8 cellular contexts compared by ENCODE assay signal in genomic region chr4:85084371-85085170, GRCh38.
DNase-seq lines count a peak whose midpoint lies in the region; ATAC-seq and TF ChIP-seq lines count a peak whose summit lies in the region.

No MANE protein-coding gene starts in this region.

- H3K36me3 ChIP-seq in liver (ENCODE audit: control insufficient read depth in 4 of 4, insufficient read depth in 3 of 4, low read depth in 1 of 4, low read length in 3 of 4): no peaks in the 10 kb centered on the region
- no peaks in the 10 kb centered on the region for H3K36me3 ChIP-seq in aorta (ENCODE audit: control insufficient read depth in 1 of 2, insufficient read depth in 2 of 2, low read length in 1 of 2)

- intact Hi-C loops in aorta (cut with DNase I): loop anchor here (5.0 kb wide), 2 partner anchors 663 to 968 kb away; no protein-coding TSS in a partner anchor

- no peaks in the 10 kb centered on the region for H3K9me3 ChIP-seq in liver (ENCODE audit: control insufficient read depth in 4 of 4, low read length in 3 of 4)
- no peaks in the 10 kb centered on the region for H3K9me3 ChIP-seq in aorta (ENCODE audit: control insufficient read depth, low read length)

- TF ChIP-seq CTCF in liver (IDR thresholded peaks at IDR 0.05; ENCODE audit: low read depth, low read length, missing input control): peak; percentile 63

- H3K4me1 ChIP-seq in liver (ENCODE audit: control insufficient read depth in 4 of 4, insufficient read depth in 4 of 4, low read length in 3 of 4) (no peaks in the 10 kb centered on the region), aorta (ENCODE audit: control insufficient read depth in 1 of 2, insufficient read depth in 2 of 2, low read length in 2 of 2) (no peaks in the 10 kb centered on the region)

- ATAC-seq in GM21526 (IDR thresholded peaks at IDR 0.05; ENCODE audit: low FRiP score, unreplicated experiment) (peak; percentile 92), aorta (ENCODE audit: low FRiP score) (peak; percentile 72)

- 11% methylated on average over 3 of the region's 3 CpGs for WGBS in liver
- 14 to 19% methylated on average over 3 of the region's 3 CpGs for WGBS in aorta, 2 donors

- H3K4me3 ChIP-seq in liver (ENCODE audit: low read depth in 1 of 3, low read length in 3 of 3) (no peak overlapping the region), aorta (ENCODE audit: low read length in 2 of 2) (no peak overlapping the region)

- DNase-seq in activated CD4-positive, alpha-beta T cell treated with anti-CD3 and anti-CD28 coated beads for 48 hours: peak; percentile 10
- DNase-seq in activated CD4-positive, alpha-beta T cell treated with anti-CD3 and anti-CD28 coated beads, Interleukin-2, amount 50 U/mL, for 48 hours: no peak
- peak; percentile 38 for DNase-seq in HT1080 (ENCODE audit: low read depth)
- DNase-seq in NOMO-1 treated with dmso at 0.1 percent for 144 hours (lab: John Stamatoyannopoulos, UW; ENCODE audit: unreplicated experiment): peak; percentile 2
- peak; percentile 69 for DNase-seq in cerebellar cortex (ENCODE audit: low spot score)
- no peak for DNase-seq in aorta

- H3K9ac ChIP-seq in liver (ENCODE audit: low read depth in 1 of 2, low read length in 2 of 2): no peak overlapping the region

- TF ChIP-seq RAD21 in liver (IDR thresholded peaks at IDR 0.05): peak; percentile 70 to 81

- H3K27ac ChIP-seq in liver (ENCODE audit: low read depth in 1 of 2, low read length in 2 of 2) (no peak overlapping the region), aorta (ENCODE audit: low read depth in 1 of 2, low read length in 2 of 2) (no peak overlapping the region)

- peaks cover 0 to 10% (median 0%) of the 10 kb centered on the region in 4 donors for H3K27me3 ChIP-seq in liver (ENCODE audit: control insufficient read depth in 4 of 4, insufficient read depth in 4 of 4, low read length in 3 of 4)
- no peaks in the 10 kb centered on the region for H3K27me3 ChIP-seq in aorta (ENCODE audit: control insufficient read depth in 1 of 2, insufficient read depth in 2 of 2, low read length in 1 of 2)

TF ChIP-seq in liver, 16 proteins besides CTCF, POLR2A, EP300 and RAD21:
- TF ChIP-seq JUND (IDR thresholded peaks at IDR 0.05): no peak
- TF ChIP-seq HNF4A (conservative IDR thresholded peaks at IDR 0.05): no peak
- no peak for TF ChIP-seq SP1 (IDR thresholded peaks at IDR 0.05)
- no peak for TF ChIP-seq NR2F2 (IDR thresholded peaks at IDR 0.05)
- TF ChIP-seq HNF4G (IDR thresholded peaks at IDR 0.05): no peak
- TF ChIP-seq FOXA2 (IDR thresholded peaks at IDR 0.05): no peak
- TF ChIP-seq MAX (IDR thresholded peaks at IDR 0.05): no peak
- no peak for TF ChIP-seq GABPA (IDR thresholded peaks at IDR 0.05 in 1 of 2, conservative IDR thresholded peaks at IDR 0.05 in 1 of 2)
- TF ChIP-seq ZBTB33 (IDR thresholded peaks at IDR 0.05): no peak
- TF ChIP-seq ATF3 (IDR thresholded peaks at IDR 0.05): no peak
- no peak for TF ChIP-seq RXRA (IDR thresholded peaks at IDR 0.05)
- no peak for TF ChIP-seq TAF1 (conservative IDR thresholded peaks at IDR 0.05)
- TF ChIP-seq REST (IDR thresholded peaks at IDR 0.05): no peak
- TF ChIP-seq EGR1 (IDR thresholded peaks at IDR 0.05; ENCODE audit: low read depth in 2 of 2): no peak
- no peak for TF ChIP-seq FOXA1 (IDR thresholded peaks at IDR 0.05)
- no peak for TF ChIP-seq YY1 (IDR thresholded peaks at IDR 0.05)

Comparison
In these comparisons a context has a peak if more than half of its experiments do, and no peak if none do; other contexts are left out.
1. DNase-seq: peak in activated CD4-positive, alpha-beta T cell treated with anti-CD3 and anti-CD28 coated beads for 48 hours (single experiment), HT1080 (single experiment), NOMO-1 treated with dmso at 0.1 percent for 144 hours (single experiment) and cerebellar cortex (single experiment); none in activated CD4-positive, alpha-beta T cell treated with anti-CD3 and anti-CD28 coated beads, Interleukin-2, amount 50 U/mL, for 48 hours (0 of 2) and aorta (0 of 2).